In genomic region chr20:1108437-1108920, GRCh38 we compare ENCODE assay signal across 8 cellular contexts. TPM values are rescaled to one million over a fixed set of nuclear protein-coding genes. Genes with fewer than 3 reads are reported as not detected.
DNase-seq lines count a peak whose midpoint lies in the region; ATAC-seq lines count a peak whose summit lies in the region.

No MANE protein-coding gene starts in this region.

- ATAC-seq in left cardiac atrium = peak; percentile 41 to 76
- no peak for ATAC-seq in GM21529 (IDR thresholded peaks at IDR 0.05; ENCODE audit: unreplicated experiment)
- no peak for ATAC-seq in HG03139 (IDR thresholded peaks at IDR 0.05; ENCODE audit: unreplicated experiment)

- DNase-seq in D341Med (ENCODE audit: low spot score) (peak; percentile 84), HT1080 (ENCODE audit: low read depth) (peak; percentile 42), SK-MEL-5 (ENCODE audit: low read depth, low spot score) (peak; percentile 78), left cardiac atrium (peak; percentile 57), retina (peak; percentile 67)
- peak; percentile 45 for DNase-seq in activated naive CD8-positive, alpha-beta T cell treated with anti-CD3 and anti-CD28 coated beads for 36 hours

- no peak overlapping the region for H3K27ac Mint-ChIP-seq in activated naive CD8-positive, alpha-beta T cell treated with anti-CD3 and anti-CD28 coated beads for 36 hours

- peaks cover 4% of the 10 kb centered on the region for H3K4me1 Mint-ChIP-seq in activated naive CD8-positive, alpha-beta T cell treated with anti-CD3 and anti-CD28 coated beads for 36 hours

- no peaks in the 10 kb centered on the region for H3K9me3 Mint-ChIP-seq in activated naive CD8-positive, alpha-beta T cell treated with anti-CD3 and anti-CD28 coated beads for 36 hours

- in situ Hi-C loops in SK-MEL-5 (cut with HindIII; ENCODE audit: low pct_unique_long_range_greater_than_20kb, low sequenced_read_pairs) = no loop called here

- no peaks in the 10 kb centered on the region for H3K27me3 Mint-ChIP-seq in activated naive CD8-positive, alpha-beta T cell treated with anti-CD3 and anti-CD28 coated beads for 36 hours

- intact Hi-C loops in left cardiac atrium (cut with DNase I) = loop anchor here in 1 of 2 donors (5.0 kb wide), 1 partner anchor 291 kb away; no protein-coding TSS in a partner anchor

- no peaks in the 10 kb centered on the region for H3K36me3 Mint-ChIP-seq in activated naive CD8-positive, alpha-beta T cell treated with anti-CD3 and anti-CD28 coated beads for 36 hours

- H3K4me3 Mint-ChIP-seq in activated naive CD8-positive, alpha-beta T cell treated with anti-CD3 and anti-CD28 coated beads for 36 hours = no peak overlapping the region

RNA-seq across cellular contexts. Expression of gene PSMF1, which starts 9.9 kb away (rescaled TPM):
- 50.3 and 75.2 TPM in 2 replicates for total RNA-seq in HT1080 (2014; rRNA removed; shearing (Covaris generic))
- polyA plus RNA-seq in HT1080 (2015; cell fraction: cytosol; rRNA removed) = 260 and 452 TPM in 2 replicates
- 140 and 259 TPM in 2 replicates for polyA plus RNA-seq in HT1080 (2015; cell fraction: nucleus; rRNA removed)
- total RNA-seq in SK-MEL-5 (2014; rRNA removed; shearing (Covaris generic)) = 54.2 and 58.9 TPM in 2 replicates
- 222 and 322 TPM in 2 replicates for polyA plus RNA-seq in SK-MEL-5 (2015; cell fraction: cytosol; rRNA removed)
- 46.4 and 77.4 TPM in 2 replicates for polyA plus RNA-seq in SK-MEL-5 (2015; cell fraction: nucleus; rRNA removed)
- total RNA-seq in activated naive CD8-positive, alpha-beta T cell treated with anti-CD3 and anti-CD28 coated beads for 36 hours = 100 to 1,000 TPM; 180 to 192 TPM
- 100 to 1,000 TPM; 117 to 119 TPM for total RNA-seq in left cardiac atrium

Comparison
In these comparisons a context has a peak if more than half of its experiments do, and no peak if none do; other contexts are left out.
1. ATAC-seq: peak in left cardiac atrium (2 of 2); none in GM21529 (single experiment) and HG03139 (single experiment).
2. Peak in every context shown above with its lines, with median percentiles within 50 percentile points of each other: DNase-seq.